In the genomic region with DNA sequence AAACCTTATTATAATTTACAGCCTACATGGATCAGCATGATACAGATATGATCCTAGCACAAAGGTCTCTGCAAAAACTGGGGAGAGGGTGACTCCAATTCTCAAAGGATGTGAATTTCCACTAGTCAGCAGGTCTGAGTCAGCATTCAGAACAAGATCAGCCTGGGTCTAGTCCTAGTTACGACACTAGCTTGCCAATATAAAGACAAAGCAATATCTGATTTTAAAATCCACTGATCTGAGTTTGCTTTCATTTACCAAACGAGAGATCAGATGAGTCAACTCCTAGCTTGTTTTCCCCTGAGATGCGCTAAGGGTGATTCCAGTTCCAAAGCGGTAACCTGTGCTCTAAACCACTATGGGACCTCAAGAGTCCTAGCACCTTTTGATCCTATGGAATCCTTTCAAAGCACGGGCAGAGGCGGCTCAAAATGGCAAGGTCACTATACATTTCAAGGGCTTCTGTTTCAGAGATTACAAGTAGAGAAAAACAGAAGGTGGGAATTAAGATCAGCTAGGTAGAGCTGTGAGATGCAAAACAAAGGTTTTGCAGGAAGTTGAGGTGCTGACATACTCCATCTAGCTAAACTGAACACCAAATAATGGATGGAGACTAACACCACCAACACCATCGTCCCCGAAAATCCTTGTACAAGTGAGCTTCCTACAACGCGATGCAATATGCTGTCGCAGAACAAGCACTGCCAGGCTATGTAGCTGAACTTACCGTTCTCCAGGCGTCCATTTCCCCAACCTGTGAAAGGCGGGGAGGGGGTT, we compare ENCODE assay signal across 8 cellular contexts. TPM values are rescaled to one million over a fixed set of nuclear protein-coding genes. Genes with fewer than 3 reads are reported as not detected.
DNase-seq lines count a peak whose midpoint lies in the region; ATAC-seq, FAIRE-seq and TF ChIP-seq lines count a peak whose summit lies in the region.

No MANE protein-coding gene starts in this region.

- ATAC-seq in CD8-positive, alpha-beta T cell: peak; percentile 4
- peak; percentile 14 for ATAC-seq in GM19438 (IDR thresholded peaks at IDR 0.05; ENCODE audit: low read depth, unreplicated experiment)

- H3K36me3 Mint-ChIP-seq in CD8-positive, alpha-beta T cell: peaks cover 15% of the 10 kb centered on the region

- CTCF ChIA-PET in CD8-positive, alpha-beta T cell (lab: Charles Lee): interaction anchor here (0.8 to 2.9 kb wide), 4 partner anchors 8 to 184 kb away, joined by 3 to 18 read pairs (median 4); no protein-coding TSS in a partner anchor

- H3K27me3 ChIP-seq in CD8-positive, alpha-beta T cell (ENCODE audit: insufficient read depth, low read length): no peaks in the 10 kb centered on the region
- no peaks in the 10 kb centered on the region for H3K27me3 ChIP-seq in KMS-11 (ENCODE audit: insufficient read depth, low read depth)
- no peaks in the 10 kb centered on the region for H3K27me3 ChIP-seq in adipocyte (replicated peaks; ENCODE audit: control insufficient read depth, insufficient read depth, low read length)
- H3K27me3 ChIP-seq in subcutaneous abdominal adipose tissue (ENCODE audit: control insufficient read depth in 5 of 5, insufficient read depth in 4 of 5, low read length in 5 of 5): no peaks in the 10 kb centered on the region

- H2AFZ ChIP-seq in KMS-11 (ENCODE audit: low read depth): peak overlapping the region; percentile 89

- H3K9me3 Mint-ChIP-seq in CD8-positive, alpha-beta T cell: no peaks in the 10 kb centered on the region

- peaks cover 31% of the 10 kb centered on the region for H3K4me1 Mint-ChIP-seq in CD8-positive, alpha-beta T cell (ENCODE audit: low read depth)

- peak overlapping the region; percentile 87 for H3K27ac Mint-ChIP-seq in CD8-positive, alpha-beta T cell

- H3K9ac ChIP-seq in KMS-11: peak overlapping the region; percentile 66
- H3K9ac ChIP-seq in adipocyte (ENCODE audit: low read length): peak overlapping the region; percentile 99
- peak overlapping the region; percentile 91 to 94 for H3K9ac ChIP-seq in kidney (ENCODE audit: low read length in 2 of 2)
- peak overlapping the region; percentile 86 to 100 (median 94) for H3K9ac ChIP-seq in subcutaneous abdominal adipose tissue (ENCODE audit: low read length in 5 of 5)

- intact Hi-C loops in CD8-positive, alpha-beta T cell (cut with DNase I, micrococcal nuclease): loop anchor here (5.0 kb wide), 5 partner anchors 101 to 489 kb away; a partner anchor contains a TSS
- intact Hi-C loops in kidney (cut with DNase I): no loop called here

- POLR2A ChIA-PET in CD8-positive, alpha-beta T cell (lab: Charles Lee): interaction anchor here (0.5 to 1.4 kb wide), 2 partner anchors 103 to 465 kb away, joined by 3 to 5 read pairs; a partner anchor contains a TSS

- no peaks in the 10 kb centered on the region for H3K36me3 ChIP-seq in CD8-positive, alpha-beta T cell (ENCODE audit: insufficient read depth, low read length)
- H3K36me3 ChIP-seq in KMS-11 (ENCODE audit: insufficient read depth) (0 out of 2 replicates have a peak, but pooled peaks cover 6% of the 10 kb centered on the region), adipocyte (ENCODE audit: control insufficient read depth, insufficient read depth, low read length, severe bottlenecking) (peaks cover 20% of the 10 kb centered on the region), kidney (ENCODE audit: control insufficient read depth in 1 of 2, insufficient read depth in 2 of 2, low read length in 2 of 2) (peaks cover 0 to 8% of the 10 kb centered on the region in 2 donors), subcutaneous abdominal adipose tissue (ENCODE audit: control insufficient read depth in 5 of 5, insufficient read depth in 5 of 5, low read length in 5 of 5) (peaks cover 4 to 10% (median 9%) of the 10 kb centered on the region in 5 donors)

- peaks cover 22% of the 10 kb centered on the region for H3K4me1 ChIP-seq in CD8-positive, alpha-beta T cell (ENCODE audit: insufficient read depth, low read length)
- H3K4me1 ChIP-seq in KMS-11 (ENCODE audit: low read depth, poor library complexity, severe bottlenecking) (peaks cover 14% of the 10 kb centered on the region), adipocyte (ENCODE audit: control insufficient read depth, insufficient read depth, low read length) (peaks cover 36% of the 10 kb centered on the region), kidney (ENCODE audit: control insufficient read depth in 1 of 2, insufficient read depth in 1 of 2, low read depth in 1 of 2, low read length in 2 of 2) (peaks cover 10 to 18% of the 10 kb centered on the region in 2 donors), subcutaneous abdominal adipose tissue (ENCODE audit: control insufficient read depth in 5 of 5, insufficient read depth in 5 of 5, low read length in 5 of 5) (peaks cover 5 to 48% (median 40%) of the 10 kb centered on the region in 5 donors)

- peak overlapping the region; percentile 91 for H3K4me3 Mint-ChIP-seq in CD8-positive, alpha-beta T cell

- no peak for DNase-seq in CD8-positive, alpha-beta T cell
- DNase-seq in adipocyte (ENCODE audit: low read depth): peak; percentile 67
- DNase-seq in kidney: no peak
- DNase-seq in effector CD4-positive, alpha-beta T cell: no peak
- DNase-seq in HuH-7.5 (ENCODE audit: low spot score): no peak

- H4K20me1 ChIP-seq in KMS-11 (ENCODE audit: insufficient read depth): no peaks in the 10 kb centered on the region

- peak overlapping the region; percentile 73 for H3K27ac ChIP-seq in CD8-positive, alpha-beta T cell (ENCODE audit: low read depth, low read length)
- H3K27ac ChIP-seq in KMS-11 (peak overlapping the region; percentile 66), kidney (ENCODE audit: low read depth in 2 of 2, low read length in 2 of 2) (peak overlapping the region; percentile 8 to 86), subcutaneous abdominal adipose tissue (ENCODE audit: low read depth, low read length) (peak overlapping the region; percentile 95)

- peak overlapping the region; percentile 60 for H3K4me2 ChIP-seq in KMS-11

- H3K4me3 ChIP-seq in CD8-positive, alpha-beta T cell (ENCODE audit: low read depth, low read length): peak overlapping the region; percentile 89
- peak overlapping the region; percentile 15 for H3K4me3 ChIP-seq in KMS-11 (IDR thresholded peaks at IDR 0.05; ENCODE audit: insufficient read depth, low read depth, low read length)
- peak overlapping the region; percentile 100 for H3K4me3 ChIP-seq in adipocyte (ENCODE audit: low read length)
- peak overlapping the region; percentile 71 to 99 for H3K4me3 ChIP-seq in kidney (ENCODE audit: low read length in 2 of 2)
- peak overlapping the region; percentile 85 to 95 (median 94) for H3K4me3 ChIP-seq in subcutaneous abdominal adipose tissue (ENCODE audit: low read depth in 1 of 5, low read length in 5 of 5)

- H3K27me3 Mint-ChIP-seq in CD8-positive, alpha-beta T cell (ENCODE audit: low read depth): no peaks in the 10 kb centered on the region

- H3K79me2 ChIP-seq in KMS-11 (ENCODE audit: insufficient read depth, low read depth): peaks cover 31% of the 10 kb centered on the region

- no peaks in the 10 kb centered on the region for H3K9me3 ChIP-seq in CD8-positive, alpha-beta T cell (ENCODE audit: low read length)
- no peaks in the 10 kb centered on the region for H3K9me3 ChIP-seq in adipocyte (ENCODE audit: control insufficient read depth, low read length)
- no peaks in the 10 kb centered on the region for H3K9me3 ChIP-seq in kidney (ENCODE audit: control insufficient read depth in 1 of 2, low read length in 2 of 2)
- H3K9me3 ChIP-seq in subcutaneous abdominal adipose tissue (ENCODE audit: control insufficient read depth in 5 of 5, low read length in 5 of 5): no peaks in the 10 kb centered on the region

- FAIRE-seq in kidney (lab: Jason Lieb, UNC): no peak

- no peak for TF ChIP-seq CTCF in CD8-positive, alpha-beta T cell (IDR thresholded peaks at IDR 0.05)
- TF ChIP-seq CTCF in KMS-11 (conservative IDR thresholded peaks at IDR 0.05; ENCODE audit: low read depth, low read length) (no peak), kidney (IDR thresholded peaks at IDR 0.05; ENCODE audit: borderline replicate concordance, extremely low read depth, insufficient read depth) (no peak)

RNA-seq across cellular contexts. Expression of a gene that starts 0.9 kb away (rescaled TPM):
- 10 to 100 TPM; 14.7 to 15.2 TPM for total RNA-seq in CD8-positive, alpha-beta T cell
- 25.5 TPM for total RNA-seq in kidney
- polyA plus RNA-seq in kidney (ENCODE audit: insufficient read depth, low read depth, low replicate concordance): 10.7 TPM

Comparison
In these comparisons a context has a peak if more than half of its experiments do, and no peak if none do; other contexts are left out.
1. H3K4me3 ChIP-seq: peak in every context shown above with its lines; median percentile 100 in adipocyte; 94 in subcutaneous abdominal adipose tissue; 89 in CD8-positive, alpha-beta T cell; 85 in kidney; 15 in KMS-11.